8 cellular contexts compared by ENCODE assay signal in the genomic region with DNA sequence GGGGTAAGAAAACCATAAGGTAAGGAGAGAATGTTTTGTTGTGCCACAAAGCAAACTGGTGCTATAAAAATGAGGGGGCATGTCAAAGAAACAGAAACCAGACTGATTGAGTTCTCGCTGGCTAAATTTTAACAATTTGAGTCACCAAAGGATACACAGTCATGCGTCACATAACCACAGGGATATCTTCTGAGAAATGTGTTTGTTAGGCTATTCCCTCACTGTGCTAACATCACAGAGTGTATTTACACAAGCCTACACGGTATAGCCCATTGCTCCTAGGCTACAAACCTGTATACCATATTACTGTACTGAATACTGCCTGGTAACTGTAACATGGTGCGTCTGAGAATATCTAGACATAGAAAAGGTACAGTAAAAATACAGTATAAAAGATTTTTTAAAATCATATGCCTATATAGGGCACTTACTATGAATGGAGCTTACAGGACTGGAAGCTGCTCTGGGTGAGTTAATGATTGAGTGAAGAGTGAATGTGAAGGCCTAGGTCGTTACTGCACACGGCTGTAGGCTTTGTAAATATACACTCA. TPM values are rescaled to one million over a fixed set of nuclear protein-coding genes. Genes with fewer than 3 reads are reported as not detected.
DNase-seq lines count a peak whose midpoint lies in the region; ATAC-seq, FAIRE-seq and TF ChIP-seq lines count a peak whose summit lies in the region.

No MANE protein-coding gene starts in this region.

- POLR2A ChIA-PET in GM10248 (lab: Yijun Ruan, JAX) = interaction anchor here (1.2 kb wide), 1 partner anchor 27 kb away, joined by 3 read pairs; no protein-coding TSS in a partner anchor
- POLR2A ChIA-PET in K562 (lab: Yijun Ruan, JAX) = no interaction called here

- in situ Hi-C loops in K562 (cut with MboI) = no loop called here

- no peak overlapping the region for H2BK12ac ChIP-seq in H9 (ENCODE audit: insufficient read length, low read depth, low read length)

- H3K27ac Mint-ChIP-seq in H9 = no peak overlapping the region

- H2AFZ ChIP-seq in K562 (ENCODE audit: low read depth, low read length) (no peak overlapping the region), H9 (ENCODE audit: low read length) (no peak overlapping the region)

- TF ChIP-seq EP300 in K562 (IDR thresholded peaks at IDR 0.05; ENCODE audit: low read length) = no peak

- H3K27me3 ChIP-seq in K562 (ENCODE audit: control insufficient read depth in 2 of 2, insufficient read depth in 2 of 2, low read length in 2 of 2) = no peaks in the 10 kb centered on the region
- H3K27me3 ChIP-seq in H9 (ENCODE audit: insufficient read depth, low read length) = no peaks in the 10 kb centered on the region
- no peaks in the 10 kb centered on the region for H3K27me3 ChIP-seq in prostate gland (replicated peaks; ENCODE audit: insufficient read depth)

- no peaks in the 10 kb centered on the region for H3K4me1 Mint-ChIP-seq in H9

- no peaks in the 10 kb centered on the region for H3K79me1 ChIP-seq in H9 (ENCODE audit: insufficient read depth, low read depth, low read length, poor library complexity, severe bottlenecking)

- H2BK5ac ChIP-seq in H9 (ENCODE audit: insufficient read length, low read length) = no peak overlapping the region

- H3K27ac ChIP-seq in K562 (ENCODE audit: extremely low read depth, low read depth, low read length) (no peak overlapping the region; the same call in 2 of the 3 replicates), H9 (ENCODE audit: insufficient read length, low read depth, low read length) (no peak overlapping the region), prostate gland (no peak overlapping the region)

- peak; percentile 11 for FAIRE-seq in K562 (lab: Jason Lieb, UNC)

- no peak overlapping the region for H3K4ac ChIP-seq in H9 (ENCODE audit: low read depth, low read length)

- H2BK120ac ChIP-seq in H9 (ENCODE audit: low read depth, low read length, poor library complexity, severe bottlenecking) = no peak overlapping the region

- H3K23ac ChIP-seq in H9 (ENCODE audit: insufficient read length, low read depth, low read length) = no peak overlapping the region

- no peak overlapping the region for H4K91ac ChIP-seq in H9 (ENCODE audit: insufficient read length, low read depth, low read length)

- no peak overlapping the region for H3K56ac ChIP-seq in H9 (ENCODE audit: insufficient read length, low read depth, low read length)

- no peak overlapping the region for H4K8ac ChIP-seq in H9 (replicated peaks; ENCODE audit: insufficient read length, low read depth, low read length)

- TF ChIP-seq CTCF in GM10248 (IDR thresholded peaks at IDR 0.05; ENCODE audit: control extremely low read depth, extremely low read depth, low read depth, missing control alignments) (no peak), K562 (IDR thresholded peaks at IDR 0.05 in 2 of 3, conservative IDR thresholded peaks at IDR 0.05 in 1 of 3; ENCODE audit: insufficient read depth in 2 of 3, low read depth in 1 of 3, low read length in 3 of 3) (no peak), H9 (conservative IDR thresholded peaks at IDR 0.05) (no peak), prostate gland (IDR thresholded peaks at IDR 0.05) (no peak)

- H3K36me3 ChIP-seq in K562 (ENCODE audit: control insufficient read depth, insufficient read depth, low read length) (no peaks in the 10 kb centered on the region; the same call in 2 of the 3 replicates), prostate gland (no peaks in the 10 kb centered on the region)

- H2BK20ac ChIP-seq in H9 (ENCODE audit: low read depth, low read length, poor library complexity, severe bottlenecking) = no peak overlapping the region

- no peak overlapping the region for H3T11ph ChIP-seq in H9 (ENCODE audit: low read length)

- DNase-seq in GM10248 (ENCODE audit: extremely low spot score) = peak; percentile 37
- peak in 1 of 4 experiments; percentile 10 for DNase-seq in K562 (ENCODE audit: extremely low read depth in 1 of 4, low spot score in 3 of 4)
- peak; percentile 22 for DNase-seq in retina
- no peak for DNase-seq in AML-193 (lab: John Stamatoyannopoulos, UW)
- DNase-seq in H9 = no peak
- DNase-seq in prostate gland (ENCODE audit: low spot score) = no peak

- H3K9me3 ChIP-seq in K562 (replicated peaks; ENCODE audit: control insufficient read depth, insufficient read depth, low read depth, low read length) (0 out of 2 replicates have a peak, but pooled peaks cover 4% of the 10 kb centered on the region), H9 (ENCODE audit: control insufficient read depth, low read depth, low read length) (no peaks in the 10 kb centered on the region), prostate gland (no peaks in the 10 kb centered on the region)

- H3K4me1 ChIP-seq in K562 (replicated peaks in 1 of 2; ENCODE audit: control insufficient read depth in 2 of 2, insufficient read depth in 2 of 2, low read length in 2 of 2) (no peaks in the 10 kb centered on the region), H9 (ENCODE audit: insufficient read depth, low read length) (no peaks in the 10 kb centered on the region), prostate gland (replicated peaks) (no peaks in the 10 kb centered on the region)

- H3K36me3 Mint-ChIP-seq in H9 (ENCODE audit: insufficient read depth in 1 of 3, low read depth in 3 of 3) = peaks cover 3 to 12% (median 4%) of the 10 kb centered on the region in 3 experiments; a peak in 5 of 7 replicates

- no peak overlapping the region for H3K4me3 Mint-ChIP-seq in H9

- H4K20me1 ChIP-seq in K562 (replicated peaks; ENCODE audit: control insufficient read depth, insufficient read depth, low read length) (no peaks in the 10 kb centered on the region), H9 (ENCODE audit: control insufficient read depth, insufficient read depth, insufficient read length) (no peaks in the 10 kb centered on the region)

- no peaks in the 10 kb centered on the region for H3K27me3 Mint-ChIP-seq in H9 (ENCODE audit: low read depth)

- peaks cover 0 to 5% of the 10 kb centered on the region in 2 experiments; a peak in 3 of 5 replicates for H3K9me3 Mint-ChIP-seq in H9

- TF ChIP-seq POLR2A in K562 (conservative IDR thresholded peaks at IDR 0.05) (no peak), prostate gland (IDR thresholded peaks at IDR 0.05) (no peak)

- no peak overlapping the region for H3K14ac ChIP-seq in H9 (ENCODE audit: insufficient read depth, low read length)

- intact Hi-C loops in K562 (cut with micrococcal nuclease) = no loop called here
- intact Hi-C loops in prostate gland (cut with DNase I) = no loop called here

- TF ChIP-seq RAD21 in K562 (CRISPR knock-in tag; conservative IDR thresholded peaks at IDR 0.05 in 1 of 2, IDR thresholded peaks at IDR 0.05 in 1 of 2) = no peak

- no peak overlapping the region for H2BK15ac ChIP-seq in H9 (ENCODE audit: low read depth, low read length)

- H2AK5ac ChIP-seq in H9 (ENCODE audit: insufficient read length, low read length) = no peak overlapping the region

- no peak overlapping the region for H3K4me3 ChIP-seq in K562
- no peak overlapping the region for H3K4me3 ChIP-seq in prostate gland

- H3K79me2 ChIP-seq in K562 (ENCODE audit: control insufficient read depth, insufficient read depth, low read length) (peaks cover 9% of the 10 kb centered on the region; the same call in 2 of the 3 replicates), H9 (ENCODE audit: insufficient read depth, low read length) (no peaks in the 10 kb centered on the region; the same call in 1 of the 2 replicates)

- H3K9me1 ChIP-seq in K562 (ENCODE audit: control insufficient read depth, insufficient read depth, low read length) = no peaks in the 10 kb centered on the region

- no peak overlapping the region for H3K9ac ChIP-seq in K562 (ENCODE audit: insufficient read depth in 1 of 2, low read depth in 2 of 2, low read length in 2 of 2)
- no peak overlapping the region for H3K9ac ChIP-seq in H9 (ENCODE audit: extremely low read depth, insufficient read length, low read length)

- no peak overlapping the region for H3K18ac ChIP-seq in H9 (ENCODE audit: insufficient read length, low read depth, low read length)

- CTCF ChIA-PET in GM10248 (lab: Yijun Ruan, JAX) = interaction anchor here (0.9 to 1.9 kb wide), 8 partner anchors 11 to 250 kb away, joined by 3 to 15 read pairs (median 4); no protein-coding TSS in a partner anchor
- CTCF ChIA-PET in K562 (lab: Yijun Ruan, JAX; ENCODE audit: low intra/inter-chr PET ratio) = no interaction called here

- peak; percentile 97 for ATAC-seq in GM21367 (IDR thresholded peaks at IDR 0.05; ENCODE audit: unreplicated experiment)
- ATAC-seq in HG03558 (IDR thresholded peaks at IDR 0.05; ENCODE audit: extremely low read depth, unreplicated experiment) = peak; percentile 90
- peak; percentile 70 for ATAC-seq in K562

- H3K4me2 ChIP-seq in K562 (ENCODE audit: insufficient read depth, low read length) (no peak overlapping the region), H9 (ENCODE audit: insufficient read depth, insufficient read length, low read length) (no peak overlapping the region)

- H3K23me2 ChIP-seq in H9 (ENCODE audit: insufficient read length, low read depth, low read length, poor library complexity, severe bottlenecking) = no peaks in the 10 kb centered on the region

- 66% methylated on average over 6 of the region's 6 CpGs for WGBS in K562 (ENCODE audit: insufficient coverage, low coverage, missing lambda C conversion rate)
- no CpG with 5 or more reads among the region's 6 CpGs for WGBS in H9 (ENCODE audit: extremely low coverage, insufficient read length, low lambda C conversion rate)
- 73% methylated on average over 6 of the region's 6 CpGs for WGBS in prostate gland

- no peak overlapping the region for H4K5ac ChIP-seq in H9 (ENCODE audit: insufficient read length, low read depth, low read length)

- BruUV-seq in K562 (replicated peaks; lab: Mats Ljungman, UMichigan) = no TSS peak

RNA-seq across cellular contexts. Expression of gene FBXW7, which starts 50.1 kb away (rescaled TPM):
- 29.9 and 116 TPM in 2 replicates for total RNA-seq in K562 (2011; cell fraction: chromatin; rRNA removed; ENCODE audit: low replicate concordance)
- total RNA-seq in K562 (2011; cell fraction: nucleolus; rRNA removed) = 13.0 and 18.2 TPM in 2 replicates
- total RNA-seq in K562 (2011; cell fraction: nucleoplasm; rRNA removed) = 39.8 and 74.2 TPM in 2 replicates
- 19.6 and 26.4 TPM in 2 replicates for total RNA-seq in K562 (2014; rRNA removed)
- total RNA-seq in K562 (2014; rRNA removed; fragmentation: Illumina TruSeq; extraction: Trizol) = 44.2 and 54.8 TPM in 2 replicates
- total RNA-seq in K562 (2015; rRNA removed; fragmentation: Illumina TruSeq; extraction: Trizol) = 39.9 TPM in 2 replicates
- 19.4 and 19.9 TPM in 2 replicates for total RNA-seq in K562 (2021)
- 12.0 and 16.4 TPM in 2 replicates for polyA plus RNA-seq in K562 (2011; rRNA removed)
- 2.0 and 5.6 TPM in 2 replicates for polyA plus RNA-seq in K562 (2011; cell fraction: cytosol; rRNA removed)
- polyA plus RNA-seq in K562 (2011; cell fraction: nucleus; rRNA removed) = 29.6 and 42.8 TPM in 2 replicates
- polyA plus RNA-seq in K562 (2012) = 12.5 and 13.1 TPM in 2 replicates
- 13.1 and 14.3 TPM in 2 replicates for polyA plus RNA-seq in K562 (2014; fragmentation: Illumina TruSeq; extraction: Trizol)
- polyA plus RNA-seq in K562 (2014; fragmentation: Nextera tagmentation; extraction: Ambion mirVana) = 1 to 10 TPM; 6.8 to 9.1 TPM
- 11.8 and 12.4 TPM in 2 replicates for polyA plus RNA-seq in K562 (2014; rRNA removed)
- polyA minus RNA-seq in K562 (2011; rRNA and poly(A)+ RNA removed) = 95.7 and 99.2 TPM in 2 replicates
- 10.4 and 10.5 TPM in 2 replicates for polyA minus RNA-seq in K562 (2011; cell fraction: cytosol; rRNA and poly(A)+ RNA removed)
- 37.0 and 64.0 TPM in 2 replicates for polyA minus RNA-seq in K562 (2011; cell fraction: nucleus; rRNA and poly(A)+ RNA removed)
- total RNA-seq in H9 (2021) = 27.1 and 29.5 TPM in 2 replicates
- total RNA-seq in prostate gland = 10 to 100 TPM; 21.8 to 24.9 TPM

Comparison
In these comparisons a context has a peak if more than half of its experiments do, and no peak if none do; other contexts are left out.
1. DNase-seq: peak in GM10248 (single experiment) and retina (single experiment); none in AML-193 (0 of 2), H9 (single experiment) and prostate gland (single experiment).
2. Peak in every context shown above with its lines, with median percentiles within 50 percentile points of each other: ATAC-seq.